In genomic region chr4:104772849-104773248, GRCh38 we compare ENCODE assay signal across 1 cellular context.
A peak's percentile ranks its signal among the peaks of the same experiment; 100 is the strongest.
TF ChIP-seq lines count a peak whose summit lies in the region.

No MANE protein-coding gene starts in this region.

TF ChIP-seq in GM12878, 131 proteins besides CTCF, POLR2A, EP300 and RAD21 (continued from another document):
- TF ChIP-seq EGR1 (IDR thresholded peaks at IDR 0.05; ENCODE audit: borderline replicate concordance in 1 of 2, low read depth in 2 of 2, low read length in 2 of 2) (no peak), ZBED1 (IDR thresholded peaks at IDR 0.05; ENCODE audit: borderline replicate concordance) (no peak), JUNB (IDR thresholded peaks at IDR 0.05) (peak; percentile 56), ATF7 (IDR thresholded peaks at IDR 0.05; ENCODE audit: low read depth) (peak; percentile 31; the same call in 1 of the 2 replicates), E2F4 (IDR thresholded peaks at IDR 0.05; ENCODE audit: low read depth, low read length) (no peak), RUNX3 (IDR thresholded peaks at IDR 0.05; ENCODE audit: low read length) (no peak), RBBP5 (conservative IDR thresholded peaks at IDR 0.05) (no peak), JUND (IDR thresholded peaks at IDR 0.05; ENCODE audit: low read depth, low read length) (no peak), KDM1A (IDR thresholded peaks at IDR 0.05; ENCODE audit: borderline replicate concordance) (no peak)
TF ChIP-seq in GM12878: peak in this region for 2.
